Comparison of ENCODE assay signal across 17 cellular contexts in the genomic region with DNA sequence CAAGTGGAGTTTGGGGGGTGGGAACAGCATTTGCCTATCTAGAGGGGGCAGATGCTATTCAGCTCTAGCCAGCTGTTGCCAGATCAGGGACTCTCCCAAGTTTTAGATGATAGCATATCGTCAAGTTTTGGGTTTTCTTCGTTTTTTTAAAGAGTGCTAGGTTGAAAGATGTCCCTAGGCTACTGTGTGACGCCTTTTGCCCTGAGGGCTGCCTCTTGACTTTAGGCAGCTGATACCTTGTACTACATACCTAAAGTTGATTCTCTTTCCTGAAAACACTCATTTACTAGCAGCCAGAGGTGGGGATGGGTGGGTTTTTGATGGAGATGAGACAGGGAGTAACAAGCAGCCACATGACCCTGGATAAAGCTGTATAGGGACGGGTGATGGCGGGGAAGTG.
A peak's percentile ranks its signal among the peaks of the same experiment; 100 is the strongest.
DNase-seq lines count a peak whose midpoint lies in the region; ATAC-seq and TF ChIP-seq lines count a peak whose summit lies in the region.
"Had no signal": no experiment of that assay in that cellular context is flagged by ENCODE, and none has a peak within 500 bp of the region (broad histone marks: within the 10 kb centered on the region; RNA-seq: fewer than 3 reads in every experiment).

No MANE protein-coding gene starts in this region.

- no peak overlapping the region for H4K12ac ChIP-seq in trophoblast cell (ENCODE audit: low read depth, low read length)

- no peak overlapping the region for H3K14ac ChIP-seq in trophoblast cell (ENCODE audit: low read length)

- no CpG with 5 or more reads among the region's 5 CpGs for WGBS in trophoblast cell (ENCODE audit: extremely low coverage, insufficient coverage, insufficient read length)

- no peak overlapping the region for H3K23ac ChIP-seq in trophoblast cell (ENCODE audit: low read length)

- no peak overlapping the region for H3K4ac ChIP-seq in trophoblast cell (ENCODE audit: low read depth, low read length)

- H4K8ac ChIP-seq in trophoblast cell (ENCODE audit: low read depth, low read length) = no peak overlapping the region

- TF ChIP-seq CTCF in foreskin keratinocyte (conservative IDR thresholded peaks at IDR 0.05) = no peak

- H2AK5ac ChIP-seq in trophoblast cell (ENCODE audit: low read length) = no peak overlapping the region

- DNase-seq in DMS 273 (lab: John Stamatoyannopoulos, UW; ENCODE audit: unreplicated experiment) (peak; percentile 10), DMS 273 treated with DMSO at 0.1 percent for 48 hours (lab: John Stamatoyannopoulos, UW) (no peak), NCI-H82 (lab: John Stamatoyannopoulos, UW) (peak; percentile 46), NCI-H82 treated with DMSO at 0.1 percent for 48 hours (lab: John Stamatoyannopoulos, UW; ENCODE audit: unreplicated experiment) (no peak), trophoblast cell (peak; percentile 62 to 90), foreskin keratinocyte (no peak)
- DNase-seq: AML-193; Caco-2; Calu3; CD4-positive, alpha-beta T cell; CD8-positive, alpha-beta T cell; DMS79 treated with DMSO at 0.1 percent for 48 hours; GF-D8 had no signal

- no peak overlapping the region for H4K91ac ChIP-seq in trophoblast cell (ENCODE audit: low read depth, low read length)

- H3K27ac ChIP-seq in trophoblast cell (ENCODE audit: low read depth, low read length) = no peak overlapping the region
- H3K27ac ChIP-seq in foreskin keratinocyte = no peak overlapping the region
- H3K27ac ChIP-seq: 22Rv1; BLaER1 treated with 17β-estradiol and CSF1 and Interleukin-3, amounts not matched to agents 10 nM and 100 nM; C4-2B had no signal

- no peak for ATAC-seq in foreskin keratinocyte
- ATAC-seq: A549; CD8-positive, alpha-beta T cell had no signal

- H2BK5ac ChIP-seq in trophoblast cell (ENCODE audit: low read depth, low read length, poor library complexity) = no peak overlapping the region

- H2AFZ ChIP-seq in trophoblast cell (ENCODE audit: insufficient read depth, low read length, poor library complexity) = no peak overlapping the region

- peaks cover 21 to 33% of the 10 kb centered on the region in 2 experiments for H3K4me1 ChIP-seq in trophoblast cell (ENCODE audit: control insufficient read depth in 1 of 2, insufficient read depth in 2 of 2, low read length in 2 of 2)
- H3K4me1 ChIP-seq in foreskin keratinocyte = peaks cover 10% of the 10 kb centered on the region
- H3K4me1 ChIP-seq: Caco-2 had no signal

- no peaks in the 10 kb centered on the region for H3K36me3 ChIP-seq in trophoblast cell (ENCODE audit: control insufficient read depth in 1 of 2, insufficient read depth in 2 of 2, low read length in 2 of 2)
- H3K36me3 ChIP-seq: BLaER1 treated with 17β-estradiol and CSF1 and Interleukin-3, amounts not matched to agents 10 nM and 100 nM had no signal

- no peak overlapping the region for H2BK120ac ChIP-seq in trophoblast cell (ENCODE audit: insufficient read depth, low read length, poor library complexity)

- H3K9me3 ChIP-seq in trophoblast cell (ENCODE audit: insufficient read depth, low read depth, low read length) = no peaks in the 10 kb centered on the region
- H3K9me3 ChIP-seq: A549; BLaER1 treated with 17β-estradiol and CSF1 and Interleukin-3, amounts not matched to agents 10 nM and 100 nM; Caco-2 had no signal

- no peak overlapping the region for H3K9ac ChIP-seq in trophoblast cell (ENCODE audit: low read length)
- H3K9ac ChIP-seq: BLaER1 treated with 17β-estradiol and CSF1 and Interleukin-3, amounts not matched to agents 10 nM and 100 nM had no signal

- peaks cover 18% of the 10 kb centered on the region for H3K79me1 ChIP-seq in trophoblast cell (ENCODE audit: low read length)

- H3K79me2 ChIP-seq in trophoblast cell (ENCODE audit: control insufficient read depth, insufficient read depth, low read length, poor library complexity) = peaks cover 3% of the 10 kb centered on the region

- no peak overlapping the region for H3K4me2 ChIP-seq in trophoblast cell (ENCODE audit: low read length)
- H3K4me2 ChIP-seq: A549 had no signal

- no peak overlapping the region for H3K4me3 ChIP-seq in trophoblast cell (ENCODE audit: low read depth, low read length)
- H3K4me3 ChIP-seq: A549; BLaER1 treated with 17β-estradiol and CSF1 and Interleukin-3, amounts not matched to agents 10 nM and 100 nM had no signal

- H2BK12ac ChIP-seq in trophoblast cell (ENCODE audit: low read length) = no peak overlapping the region

- H3K27me3 ChIP-seq in trophoblast cell (ENCODE audit: insufficient read depth, low read length) (no peaks in the 10 kb centered on the region), foreskin keratinocyte (no peaks in the 10 kb centered on the region)

- no peak overlapping the region for H3K18ac ChIP-seq in trophoblast cell (ENCODE audit: low read length)

Comparison
In these comparisons a context has a peak if more than half of its experiments do, and no peak if none do; other contexts are left out.
1. DNase-seq: peak in DMS 273 (single experiment), NCI-H82 (single experiment) and trophoblast cell (2 of 2); none in DMS 273 treated with DMSO at 0.1 percent for 48 hours (single experiment), NCI-H82 treated with DMSO at 0.1 percent for 48 hours (single experiment) and foreskin keratinocyte (0 of 2).